In the genomic region with DNA sequence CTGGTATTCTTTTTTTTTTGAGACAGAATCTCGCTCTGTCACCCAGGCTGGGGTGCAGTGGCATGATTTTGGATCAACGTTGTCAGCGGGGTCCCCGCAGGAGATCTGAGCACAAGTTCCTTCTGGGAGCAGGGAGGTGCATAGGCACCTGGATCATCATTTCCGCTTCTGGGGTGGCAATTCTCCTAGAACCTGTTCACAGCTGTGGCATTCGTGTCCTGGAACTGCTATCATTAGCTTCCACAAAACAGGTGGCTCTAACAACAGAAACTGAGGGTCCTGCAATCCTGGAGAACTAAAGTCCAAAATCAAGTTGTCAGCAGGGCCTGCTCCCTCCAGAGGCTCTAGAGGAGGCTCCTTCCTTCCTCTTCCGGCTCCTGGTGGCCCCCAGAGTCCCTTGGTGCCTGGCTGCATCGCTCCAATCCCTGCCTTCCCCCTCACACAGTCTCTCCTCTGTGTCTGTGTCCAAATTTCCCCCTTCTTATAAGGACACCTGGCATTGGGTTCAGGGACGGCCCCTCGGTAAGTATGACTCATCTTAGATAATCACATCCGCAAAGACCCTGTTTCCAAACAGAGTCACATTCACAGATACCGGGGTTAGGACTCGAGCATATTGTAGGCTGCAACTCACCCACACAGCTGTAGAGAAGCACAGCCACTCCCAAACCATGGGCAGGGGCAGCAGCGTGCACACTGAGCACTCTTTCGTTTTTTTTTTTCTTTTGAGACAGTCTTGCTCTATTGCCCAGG, we compare ENCODE assay signal across 11 cellular contexts. TPM values are rescaled to one million over a fixed set of nuclear protein-coding genes. Genes with fewer than 3 reads are reported as not detected.
DNase-seq lines count a peak whose midpoint lies in the region; ATAC-seq and TF ChIP-seq lines count a peak whose summit lies in the region.
"Had no signal": no experiment of that assay in that cellular context is flagged by ENCODE, and none has a peak within 500 bp of the region (broad histone marks: within the 10 kb centered on the region; RNA-seq: fewer than 3 reads in every experiment).

No MANE protein-coding gene starts in this region.

- H3K4me3 ChIP-seq in vagina: no peak overlapping the region

- H3K36me3 ChIP-seq in vagina: no peaks in the 10 kb centered on the region

- no peak for DNase-seq in activated CD4-positive, alpha-beta T cell treated with anti-CD3 and anti-CD28 coated beads, Interleukin-2, amount 10 ng/mL, durations not matched to agents 7 days and 5 days
- DNase-seq in activated CD4-positive, alpha-beta T cell treated with anti-CD3 and anti-CD28 coated beads, Interleukin-2, amount 50 U/mL, for 4 hours: no peak
- peak; percentile 50 for DNase-seq in MV-4-11 (lab: John Stamatoyannopoulos, UW)
- peak; percentile 40 for DNase-seq in stimulated activated naive CD8-positive, alpha-beta T cell treated with anti-CD3 and anti-CD28 coated beads, Interleukin-15, Interleukin-2, amounts not matched to agents 100 U/mL and 50 U/mL, for 24 hours
- no peak for DNase-seq in head of caudate nucleus
- DNase-seq in anterior cingulate cortex (lab: John Stamatoyannopoulos, UW): no peak
- no peak for DNase-seq in vagina (ENCODE audit: extremely low spot score in 2 of 2)
- DNase-seq: amniotic stem cell, left colon had no signal

- peaks cover 17% of the 10 kb centered on the region for H3K4me1 ChIP-seq in vagina

- TF ChIP-seq POLR2A in vagina (IDR thresholded peaks at IDR 0.05): no peak

- peaks cover 3% of the 10 kb centered on the region for H3K27me3 ChIP-seq in vagina

- H3K9me3 ChIP-seq in vagina: no peaks in the 10 kb centered on the region

- H3K27ac Mint-ChIP-seq in activated CD4-positive, alpha-beta T cell treated with anti-CD3 and anti-CD28 coated beads, Interleukin-2, amount 10 ng/mL, durations not matched to agents 7 days and 5 days: peak overlapping the region; percentile 41

- H3K4me1 Mint-ChIP-seq in activated CD4-positive, alpha-beta T cell treated with anti-CD3 and anti-CD28 coated beads, Interleukin-2, amount 10 ng/mL, durations not matched to agents 7 days and 5 days: peaks cover 35% of the 10 kb centered on the region

- no peak overlapping the region for H3K4me3 Mint-ChIP-seq in activated CD4-positive, alpha-beta T cell treated with anti-CD3 and anti-CD28 coated beads, Interleukin-2, amount 10 ng/mL, durations not matched to agents 7 days and 5 days
- H3K4me3 Mint-ChIP-seq: CD4-positive, CD25-positive, alpha-beta regulatory T cell had no signal

- POLR2A ChIA-PET in activated CD4-positive, alpha-beta T cell treated with anti-CD3 and anti-CD28 coated beads, Interleukin-2, amount 10 ng/mL, durations not matched to agents 7 days and 5 days (lab: Charles Lee): no interaction called here

- intact Hi-C loops in head of caudate nucleus (cut with DNase I) (no loop called here), vagina (cut with DNase I) (no loop called here)

- no peaks in the 10 kb centered on the region for H3K9me3 Mint-ChIP-seq in activated CD4-positive, alpha-beta T cell treated with anti-CD3 and anti-CD28 coated beads, Interleukin-2, amount 10 ng/mL, durations not matched to agents 7 days and 5 days
- H3K9me3 Mint-ChIP-seq: CD4-positive, CD25-positive, alpha-beta regulatory T cell had no signal

- H3K27me3 Mint-ChIP-seq in activated CD4-positive, alpha-beta T cell treated with anti-CD3 and anti-CD28 coated beads, Interleukin-2, amount 10 ng/mL, durations not matched to agents 7 days and 5 days: no peaks in the 10 kb centered on the region

- H3K27ac ChIP-seq in vagina: no peak overlapping the region

- CTCF ChIA-PET in activated CD4-positive, alpha-beta T cell treated with anti-CD3 and anti-CD28 coated beads, Interleukin-2, amount 10 ng/mL, durations not matched to agents 7 days and 5 days (lab: Charles Lee): interaction anchor here (2.6 kb wide), 1 partner anchor 30 kb away, joined by 8 read pairs; no protein-coding TSS in a partner anchor

- H3K36me3 Mint-ChIP-seq in activated CD4-positive, alpha-beta T cell treated with anti-CD3 and anti-CD28 coated beads, Interleukin-2, amount 10 ng/mL, durations not matched to agents 7 days and 5 days (ENCODE audit: low read depth): peaks cover 4% of the 10 kb centered on the region

- no peak for TF ChIP-seq CTCF in vagina (IDR thresholded peaks at IDR 0.05)

- peak; percentile 47 for ATAC-seq in HG02678 (IDR thresholded peaks at IDR 0.05; ENCODE audit: unreplicated experiment)
- ATAC-seq in stimulated activated naive CD8-positive, alpha-beta T cell treated with anti-CD3 and anti-CD28 coated beads, Interleukin-15, Interleukin-2, amounts not matched to agents 100 U/mL and 50 U/mL, for 24 hours: peak; percentile 70
- ATAC-seq: left colon had no signal

RNA-seq across cellular contexts. Expression of a gene that starts 43.5 kb away (rescaled TPM):
- total RNA-seq in activated CD4-positive, alpha-beta T cell treated with anti-CD3 and anti-CD28 coated beads, Interleukin-2, amount 10 ng/mL, durations not matched to agents 7 days and 5 days: 100 to 1,000 TPM in 1 of 2 experiments, 10 to 100 TPM in 1; 83.2 to 102 TPM
- total RNA-seq in vagina: 62.9 TPM

RNA-seq across cellular contexts. Expression of a gene that starts 60.0 kb away (rescaled TPM):
- 10 to 100 TPM; 73.1 to 77.1 TPM for total RNA-seq in activated CD4-positive, alpha-beta T cell treated with anti-CD3 and anti-CD28 coated beads, Interleukin-2, amount 10 ng/mL, durations not matched to agents 7 days and 5 days
- total RNA-seq in vagina: 22.8 TPM

Comparison
In these comparisons a context has a peak if more than half of its experiments do, and no peak if none do; other contexts are left out.
1. DNase-seq: peak in MV-4-11 (single experiment) and stimulated activated naive CD8-positive, alpha-beta T cell treated with anti-CD3 and anti-CD28 coated beads, Interleukin-15, Interleukin-2, amounts not matched to agents 100 U/mL and 50 U/mL, for 24 hours (single experiment); none in activated CD4-positive, alpha-beta T cell treated with anti-CD3 and anti-CD28 coated beads, Interleukin-2, amount 10 ng/mL, durations not matched to agents 7 days and 5 days (single experiment), activated CD4-positive, alpha-beta T cell treated with anti-CD3 and anti-CD28 coated beads, Interleukin-2, amount 50 U/mL, for 4 hours (0 of 2), head of caudate nucleus (0 of 42), anterior cingulate cortex (0 of 58) and vagina (0 of 2).